26 cellular contexts compared by ENCODE assay signal in genomic region chr11:44267366-44268072, GRCh38. TPM values are rescaled to one million over a fixed set of nuclear protein-coding genes. Genes with fewer than 3 reads are reported as not detected.
"Had no signal": no experiment of that assay in that cellular context is flagged by ENCODE, and none has a peak within 500 bp of the region (broad histone marks: within the 10 kb centered on the region; RNA-seq: fewer than 3 reads in every experiment).

No MANE protein-coding gene starts in this region.

- H3K36me3 ChIP-seq: ascending aorta, MG63, Peyer's patch had no signal

- H3K4me3 ChIP-seq: ascending aorta, body of pancreas, MG63, Peyer's patch, SJSA1 had no signal

- ATAC-seq: activated CD8-positive, alpha-beta T cell treated with anti-CD3 and anti-CD28 coated beads, Interleukin-2, amount 10 ng/mL, durations not matched to agents 7 days and 5 days; activated naive CD4-positive, alpha-beta T cell treated with anti-CD3 and anti-CD28 coated beads, Interleukin-2, amount 50 U/mL, for 72 hours; activated naive CD8-positive, alpha-beta T cell treated with anti-CD3 and anti-CD28 coated beads, Interleukin-2, amount 50 U/mL, for 24 hours; body of pancreas; SK-N-SH treated with all-trans-retinoic acid at 6 μM for 48 hours; WTC11 had no signal

- H3K4me2 ChIP-seq: KMS-11 had no signal

- H3K4me1 ChIP-seq: ascending aorta, body of pancreas, Peyer's patch had no signal

- FAIRE-seq: bronchial epithelial cell had no signal

- H3K9me3 ChIP-seq: ascending aorta, body of pancreas, MG63, Peyer's patch, SJSA1 had no signal

- H3K27ac ChIP-seq: ascending aorta, body of pancreas, KMS-11, Peyer's patch, RWPE1, SJSA1 had no signal

- H3K9ac ChIP-seq: KMS-11 had no signal

- H3K27me3 ChIP-seq: ascending aorta, body of pancreas, MG63, Peyer's patch, SJSA1 had no signal

- DNase-seq: activated CD4-positive, alpha-beta T cell treated with anti-CD3 and anti-CD28 coated beads for 48 hours; activated CD4-positive, alpha-beta T cell treated with anti-CD3 and anti-CD28 coated beads, Interleukin-2, amount 50 U/mL, for 4 hours; activated CD4-positive, CD25-positive, alpha-beta regulatory T cell treated with anti-CD3 and anti-CD28 coated beads, Interleukin-2, amount 50 U/mL, for 72 hours; activated CD8-positive, alpha-beta T cell treated with anti-CD3 and anti-CD28 coated beads, Interleukin-2, amount 10 ng/mL, durations not matched to agents 7 days and 5 days; activated naive CD4-positive, alpha-beta T cell treated with Interleukin-2 at 50 U/mL for 16 hours; activated naive CD8-positive, alpha-beta T cell treated with anti-CD3 and anti-CD28 coated beads, Interleukin-2, amount 50 U/mL, for 24 hours; activated T-cell treated with anti-CD3 and anti-CD28 coated beads, Interleukin-2, amount 50 U/mL, for 1 hour; amniotic stem cell; body of pancreas; central memory CD4-positive, alpha-beta T cell; MG63; NCI-H1092 treated with DMSO at 0.1 percent for 48 hours; NCI-H1436; NCI-H1694 treated with DMSO at 0.1 percent for 48 hours; NCI-H2081; NCI-H510A treated with DMSO at 0.1 percent for 48 hours; Right ventricle myocardium superior had no signal

RNA-seq across cellular contexts. Expression of gene ALX4, which starts 42.4 kb away (rescaled TPM):
- total RNA-seq: activated CD8-positive, alpha-beta T cell treated with anti-CD3 and anti-CD28 coated beads, Interleukin-2, amount 10 ng/mL, durations not matched to agents 7 days and 5 days; activated naive CD4-positive, alpha-beta T cell treated with anti-CD3 and anti-CD28 coated beads, Interleukin-2, amount 50 U/mL, for 72 hours; ascending aorta; body of pancreas; Peyer's patch; WTC11 had no signal
